In the genomic region with DNA sequence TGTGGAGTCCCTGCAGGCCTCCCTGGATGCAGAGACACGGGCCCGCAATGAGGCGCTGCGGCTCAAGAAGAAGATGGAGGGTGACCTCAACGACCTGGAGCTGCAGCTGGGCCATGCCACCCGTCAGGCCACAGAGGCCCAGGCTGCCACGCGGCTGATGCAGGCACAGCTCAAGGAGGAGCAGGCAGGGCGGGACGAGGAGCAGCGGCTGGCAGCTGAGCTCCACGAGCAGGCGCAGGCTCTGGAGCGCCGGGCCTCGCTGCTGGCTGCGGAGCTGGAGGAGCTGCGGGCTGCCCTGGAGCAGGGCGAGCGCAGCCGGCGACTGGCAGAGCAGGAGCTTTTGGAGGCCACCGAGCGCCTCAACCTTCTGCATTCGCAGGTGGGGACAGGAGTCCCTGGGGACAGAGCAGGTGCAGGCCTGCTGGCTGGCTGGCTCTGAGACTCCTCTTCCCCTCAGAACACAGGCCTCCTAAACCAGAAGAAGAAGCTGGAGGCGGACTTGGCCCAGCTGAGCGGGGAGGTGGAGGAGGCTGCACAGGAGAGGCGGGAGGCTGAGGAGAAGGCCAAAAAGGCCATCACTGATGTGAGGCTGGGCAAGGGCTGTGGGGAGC, we compare ENCODE assay signal across 23 cellular contexts. TPM values are rescaled to one million over a fixed set of nuclear protein-coding genes. Genes with fewer than 3 reads are reported as not detected.
DNase-seq lines count a peak whose midpoint lies in the region; ATAC-seq and TF ChIP-seq lines count a peak whose summit lies in the region.
"Had no signal": no experiment of that assay in that cellular context is flagged by ENCODE, and none has a peak within 500 bp of the region (broad histone marks: within the 10 kb centered on the region; RNA-seq: fewer than 3 reads in every experiment).

No MANE protein-coding gene starts in this region.

- TF ChIP-seq CTCF in DND-41 (IDR thresholded peaks at IDR 0.05; ENCODE audit: borderline replicate concordance, extremely low read depth, low read length, poor library complexity, severe bottlenecking) (no peak), brain microvascular endothelial cell (IDR thresholded peaks at IDR 0.05; ENCODE audit: low read depth, low read length, missing control alignments) (no peak)

- peak overlapping the region; percentile 5 for H3K27ac Mint-ChIP-seq in activated CD4-positive, alpha-beta T cell treated with anti-CD3 and anti-CD28 coated beads, Interleukin-2, amount 10 ng/mL, durations not matched to agents 7 days and 5 days
- H3K27ac Mint-ChIP-seq: activated CD4-positive, alpha-beta T cell treated with anti-CD3 and anti-CD28 coated beads for 36 hours had no signal

- H3K27me3 ChIP-seq in DND-41 (ENCODE audit: insufficient read depth, low read length, poor library complexity) (no peaks in the 10 kb centered on the region), brain microvascular endothelial cell (replicated peaks) (no peaks in the 10 kb centered on the region)
- H3K27me3 ChIP-seq: hepatocyte had no signal

- H3K4me1 ChIP-seq in DND-41 (ENCODE audit: insufficient read depth, low read length): no peaks in the 10 kb centered on the region
- H3K4me1 ChIP-seq: parathyroid adenoma had no signal

- no peaks in the 10 kb centered on the region for H3K9me3 Mint-ChIP-seq in activated CD4-positive, alpha-beta T cell treated with anti-CD3 and anti-CD28 coated beads, Interleukin-2, amount 10 ng/mL, durations not matched to agents 7 days and 5 days
- H3K9me3 Mint-ChIP-seq: immature natural killer cell; naive thymus-derived CD8-positive, alpha-beta T cell had no signal

- peaks cover 93% of the 10 kb centered on the region for H3K36me3 ChIP-seq in DND-41 (ENCODE audit: insufficient read depth, low read length)
- peaks cover 76% of the 10 kb centered on the region for H3K36me3 ChIP-seq in brain microvascular endothelial cell (replicated peaks)

- no peak overlapping the region for H3K4me3 ChIP-seq in DND-41 (ENCODE audit: low read depth in 1 of 2, low read length in 2 of 2)
- no peak overlapping the region for H3K4me3 ChIP-seq in brain microvascular endothelial cell (ENCODE audit: low read depth, low read length)
- H3K4me3 ChIP-seq: hepatocyte had no signal

- H3K4me1 Mint-ChIP-seq in activated CD4-positive, alpha-beta T cell treated with anti-CD3 and anti-CD28 coated beads, Interleukin-2, amount 10 ng/mL, durations not matched to agents 7 days and 5 days: no peaks in the 10 kb centered on the region

- H3K27me3 Mint-ChIP-seq in activated CD4-positive, alpha-beta T cell treated with anti-CD3 and anti-CD28 coated beads, Interleukin-2, amount 10 ng/mL, durations not matched to agents 7 days and 5 days: no peaks in the 10 kb centered on the region
- H3K27me3 Mint-ChIP-seq: activated CD4-positive, alpha-beta T cell treated with anti-CD3 and anti-CD28 coated beads for 36 hours; naive thymus-derived CD8-positive, alpha-beta T cell had no signal

- no peaks in the 10 kb centered on the region for H3K79me2 ChIP-seq in DND-41 (ENCODE audit: insufficient read depth, low read length)
- H3K79me2 ChIP-seq: hepatocyte, parathyroid adenoma had no signal

- no peak overlapping the region for H3K27ac ChIP-seq in DND-41 (ENCODE audit: low read length)
- H3K27ac ChIP-seq in brain microvascular endothelial cell: no peak overlapping the region
- H3K27ac ChIP-seq: hepatocyte, parathyroid adenoma had no signal

- H3K36me3 Mint-ChIP-seq in activated CD4-positive, alpha-beta T cell treated with anti-CD3 and anti-CD28 coated beads, Interleukin-2, amount 10 ng/mL, durations not matched to agents 7 days and 5 days (ENCODE audit: low read depth): peaks cover 25% of the 10 kb centered on the region

- POLR2A ChIA-PET in activated CD4-positive, alpha-beta T cell treated with anti-CD3 and anti-CD28 coated beads, Interleukin-2, amount 10 ng/mL, durations not matched to agents 7 days and 5 days (lab: Charles Lee): no interaction called here

- DNase-seq in activated CD4-positive, alpha-beta T cell treated with anti-CD3 and anti-CD28 coated beads, Interleukin-2, amount 10 ng/mL, durations not matched to agents 7 days and 5 days: no peak
- no peak for DNase-seq in activated CD4-positive, alpha-beta T cell treated with anti-CD3 and anti-CD28 coated beads, Interleukin-2, amount 50 U/mL, for 48 hours
- DNase-seq in DND-41: no peak
- DNase-seq in NCI-H2171 treated with DMSO at 0.1 percent for 48 hours (lab: John Stamatoyannopoulos, UW): peak; percentile 89
- DNase-seq in left ventricle myocardium superior: peak; percentile 29
- DNase-seq in brain microvascular endothelial cell: no peak
- DNase-seq: activated CD4-positive, alpha-beta T cell treated with anti-CD3 and anti-CD28 coated beads for 36 hours; effector CD4-positive, alpha-beta T cell; foreskin fibroblast; immature natural killer cell; midbrain; naive thymus-derived CD8-positive, alpha-beta T cell; NCI-H1092; NCI-H2029; NCI-H524 treated with DMSO at 0.1 percent for 48 hours; stimulated activated CD4-positive, alpha-beta T cell treated with anti-CD3 and anti-CD28 coated beads, Interleukin-4, amount 100 ng/mL, for 4 hours; stimulated activated naive CD8-positive, alpha-beta T cell treated with anti-CD3 and anti-CD28 coated beads, Interleukin-15, Interleukin-2, amounts not matched to agents 100 U/mL and 50 U/mL, for 24 hours had no signal

- in situ Hi-C loops in brain microvascular endothelial cell (cut with HindIII; ENCODE audit: low pct_ligation_motif_present, low sequenced_read_pairs): no loop called here

- H2AFZ ChIP-seq in DND-41 (ENCODE audit: low read depth, low read length): no peak overlapping the region
- H2AFZ ChIP-seq: hepatocyte, parathyroid adenoma had no signal

- CTCF ChIA-PET in activated CD4-positive, alpha-beta T cell treated with anti-CD3 and anti-CD28 coated beads, Interleukin-2, amount 10 ng/mL, durations not matched to agents 7 days and 5 days (lab: Charles Lee): interaction anchor here (0.6 to 3.0 kb wide), 3 partner anchors 11 to 90 kb away, joined by 3 to 11 read pairs (median 4); no protein-coding TSS in a partner anchor

- H3K9ac ChIP-seq in DND-41 (ENCODE audit: low read depth, low read length): no peak overlapping the region
- H3K9ac ChIP-seq: parathyroid adenoma had no signal

- intact Hi-C loops in left ventricle myocardium superior (cut with micrococcal nuclease): no loop called here

- no peak overlapping the region for H3K4me3 Mint-ChIP-seq in activated CD4-positive, alpha-beta T cell treated with anti-CD3 and anti-CD28 coated beads, Interleukin-2, amount 10 ng/mL, durations not matched to agents 7 days and 5 days
- H3K4me3 Mint-ChIP-seq: activated CD4-positive, alpha-beta T cell treated with anti-CD3 and anti-CD28 coated beads for 36 hours; immature natural killer cell; naive thymus-derived CD8-positive, alpha-beta T cell had no signal

- ATAC-seq in DND-41 (ENCODE audit: insufficient read depth, low read depth) (0 out of 3 replicates have a peak, but pooled peaks have one; percentile 7), left ventricle myocardium superior (no peak), GM18907 (IDR thresholded peaks at IDR 0.05; ENCODE audit: unreplicated experiment) (no peak), HG03097 (IDR thresholded peaks at IDR 0.05; ENCODE audit: low FRiP score, unreplicated experiment) (no peak)
- ATAC-seq: activated CD4-positive, alpha-beta T cell treated with anti-CD3 and anti-CD28 coated beads for 36 hours; naive thymus-derived CD8-positive, alpha-beta T cell; right cardiac atrium; SK-N-SH treated with all-trans-retinoic acid at 6 μM for 48 hours; stimulated activated naive CD8-positive, alpha-beta T cell treated with anti-CD3 and anti-CD28 coated beads, Interleukin-15, Interleukin-2, amounts not matched to agents 100 U/mL and 50 U/mL, for 24 hours had no signal

- H3K4me2 ChIP-seq in DND-41 (ENCODE audit: insufficient read depth, low read length): no peak overlapping the region
- H3K4me2 ChIP-seq: hepatocyte had no signal

- no peaks in the 10 kb centered on the region for H3K9me3 ChIP-seq in DND-41 (ENCODE audit: insufficient read depth, low read length, severe bottlenecking)

- peaks cover 45% of the 10 kb centered on the region for H4K20me1 ChIP-seq in DND-41 (ENCODE audit: insufficient read depth, low read length)

RNA-seq across cellular contexts. Expression of gene MYH7B, which starts 44.7 kb away (rescaled TPM):
- under 1 TPM; 0.04 to 0.27 TPM for total RNA-seq in activated CD4-positive, alpha-beta T cell treated with anti-CD3 and anti-CD28 coated beads, Interleukin-2, amount 10 ng/mL, durations not matched to agents 7 days and 5 days
- 297 TPM for total RNA-seq in left ventricle myocardium superior

RNA-seq across cellular contexts. Expression of gene GSS, which starts 44.8 kb away (rescaled TPM):
- total RNA-seq in activated CD4-positive, alpha-beta T cell treated with anti-CD3 and anti-CD28 coated beads, Interleukin-2, amount 10 ng/mL, durations not matched to agents 7 days and 5 days: 10 to 100 TPM; 48.7 to 49.1 TPM
- total RNA-seq in left ventricle myocardium superior: 18.6 TPM

Comparison
In these comparisons a context has a peak if more than half of its experiments do, and no peak if none do; other contexts are left out.
1. DNase-seq: peak in NCI-H2171 treated with DMSO at 0.1 percent for 48 hours (single experiment) and left ventricle myocardium superior (single experiment); none in activated CD4-positive, alpha-beta T cell treated with anti-CD3 and anti-CD28 coated beads, Interleukin-2, amount 10 ng/mL, durations not matched to agents 7 days and 5 days (single experiment), activated CD4-positive, alpha-beta T cell treated with anti-CD3 and anti-CD28 coated beads, Interleukin-2, amount 50 U/mL, for 48 hours (0 of 2), DND-41 (single experiment) and brain microvascular endothelial cell (single experiment).
2. RNA of gene MYH7B, which starts 44.7 kb away (total RNA-seq): 297 TPM in left ventricle myocardium superior (single experiment); 0.04 to 0.27 TPM in activated CD4-positive, alpha-beta T cell treated with anti-CD3 and anti-CD28 coated beads, Interleukin-2, amount 10 ng/mL, durations not matched to agents 7 days and 5 days; every median in the first group is over 100 times any median in the second.